1 cellular context compared by ENCODE assay signal in the genomic region with DNA sequence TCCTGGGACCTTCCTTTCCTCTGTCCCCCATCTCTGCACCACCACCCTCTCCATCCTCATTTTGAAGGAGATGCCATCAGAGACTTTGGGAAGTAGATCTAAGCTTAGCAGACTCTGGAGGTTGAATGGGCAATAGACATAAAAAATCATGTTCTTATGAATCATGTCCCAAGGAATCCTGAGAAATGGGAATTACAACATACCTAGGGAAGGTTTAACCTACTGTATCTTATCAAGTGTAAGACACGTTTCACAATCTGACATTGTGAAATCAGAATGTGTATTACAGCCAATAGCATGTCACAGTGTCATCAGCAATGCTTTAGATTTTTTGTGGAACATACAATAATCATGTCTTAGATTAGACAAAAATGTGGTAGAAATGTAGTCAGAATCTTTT.
TF ChIP-seq lines count a peak whose summit lies in the region.

No MANE protein-coding gene starts in this region.

TF ChIP-seq in A549, 52 proteins besides CTCF, POLR2A, EP300 and RAD21 (continued from another document):
- TF ChIP-seq, protein P1, sequence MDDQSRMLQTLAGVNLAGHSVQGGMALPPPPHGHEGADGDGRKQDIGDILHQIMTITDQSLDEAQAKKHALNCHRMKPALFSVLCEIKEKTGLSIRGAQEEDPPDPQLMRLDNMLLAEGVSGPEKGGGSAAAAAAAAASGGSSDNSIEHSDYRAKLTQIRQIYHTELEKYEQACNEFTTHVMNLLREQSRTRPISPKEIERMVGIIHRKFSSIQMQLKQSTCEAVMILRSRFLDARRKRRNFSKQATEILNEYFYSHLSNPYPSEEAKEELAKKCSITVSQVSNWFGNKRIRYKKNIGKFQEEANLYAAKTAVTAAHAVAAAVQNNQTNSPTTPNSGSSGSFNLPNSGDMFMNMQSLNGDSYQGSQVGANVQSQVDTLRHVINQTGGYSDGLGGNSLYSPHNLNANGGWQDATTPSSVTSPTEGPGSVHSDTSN (IDR thresholded peaks at IDR 0.05): no peak
- no peak for TF ChIP-seq REST (IDR thresholded peaks at IDR 0.05)
- TF ChIP-seq EHMT2 (IDR thresholded peaks at IDR 0.05; ENCODE audit: low read depth): no peak
